In genomic region chr1:64901663-64902062, GRCh38 we compare ENCODE assay signal across 15 cellular contexts.
A peak's percentile ranks its signal among the peaks of the same experiment; 100 is the strongest.
DNase-seq lines count a peak whose midpoint lies in the region; ATAC-seq, FAIRE-seq and TF ChIP-seq lines count a peak whose summit lies in the region.
"Had no signal": no experiment of that assay in that cellular context is flagged by ENCODE, and none has a peak within 500 bp of the region (broad histone marks: within the 10 kb centered on the region; RNA-seq: fewer than 3 reads in every experiment).

No MANE protein-coding gene starts in this region.

- H3K27me3 Mint-ChIP-seq in Caco-2 (ENCODE audit: insufficient read depth, unreplicated experiment) (no peaks in the 10 kb centered on the region), immature natural killer cell (ENCODE audit: low read depth in 3 of 3) (peaks cover 3 to 9% (median 3%) of the 10 kb centered on the region in 3 donors)
- H3K27me3 Mint-ChIP-seq in activated T-helper 17 cell treated with anti-CD3 and anti-CD28 coated beads, Interleukin-2, amount 50 U/mL, for 72 hours = no peaks in the 10 kb centered on the region
- H3K27me3 Mint-ChIP-seq: CD4-positive, alpha-beta T cell had no signal

- intact Hi-C loops in Caco-2 (cut with micrococcal nuclease; ENCODE audit: unreplicated experiment) = no loop called here

- H3K4me1 ChIP-seq in A549 (peaks cover 88% of the 10 kb centered on the region), Caco-2 (peaks cover 54% of the 10 kb centered on the region)

- DNase-seq in A549 (ENCODE audit: low read depth in 1 of 2, low spot score in 1 of 2) (no peak), Caco-2 (no peak), immature natural killer cell (no peak)
- DNase-seq: ACHN; AML-193; CD4-positive, alpha-beta T cell; MV-4-11; NCI-H1417; NCI-H187 treated with DMSO at 0.1 percent for 48 hours; PC-9 had no signal

- 91% methylated on average over 2 of the region's 2 CpGs for WGBS in A549 (ENCODE audit: missing lambda C conversion rate)

- no peak for TF ChIP-seq RAD21 in A549 (conservative IDR thresholded peaks at IDR 0.05 in 1 of 2, IDR thresholded peaks at IDR 0.05 in 1 of 2)

- peak overlapping the region; percentile 85 to 89 for H3K27ac ChIP-seq in A549
- H3K27ac ChIP-seq: PC-9 had no signal

- H3K36me3 ChIP-seq in Caco-2 (ENCODE audit: control insufficient read depth, insufficient read depth, low read length) = no peaks in the 10 kb centered on the region
- H3K36me3 ChIP-seq: HAP-1 had no signal

- CTCF ChIA-PET in A549 (lab: Yijun Ruan, JAX) = interaction anchor here (0.5 to 1.4 kb wide), 2 partner anchors 10 to 56 kb away, joined by 3 read pairs; no protein-coding TSS in a partner anchor
- CTCF ChIA-PET in Caco-2 (lab: Charles Lee) = no interaction called here

- peak overlapping the region; percentile 22 for H3K4me3 Mint-ChIP-seq in Caco-2 (ENCODE audit: unreplicated experiment)
- H3K4me3 Mint-ChIP-seq in activated T-helper 17 cell treated with anti-CD3 and anti-CD28 coated beads, Interleukin-2, amount 50 U/mL, for 72 hours = no peak overlapping the region
- peak overlapping the region; percentile 2 to 47 (median 5) for H3K4me3 Mint-ChIP-seq in immature natural killer cell
- H3K4me3 Mint-ChIP-seq: CD4-positive, alpha-beta T cell had no signal

- H3K36me3 Mint-ChIP-seq in Caco-2 (ENCODE audit: insufficient read depth, unreplicated experiment) (peaks cover 6% of the 10 kb centered on the region), immature natural killer cell (peaks cover 0 to 3% (median 0%) of the 10 kb centered on the region in 3 donors)
- peaks cover 5% of the 10 kb centered on the region for H3K36me3 Mint-ChIP-seq in activated T-helper 17 cell treated with anti-CD3 and anti-CD28 coated beads, Interleukin-2, amount 50 U/mL, for 72 hours (ENCODE audit: low read depth)

- H3K4me2 ChIP-seq in A549 = peak overlapping the region; percentile 85; the same call in 2 of the 3 replicates
- H3K4me2 ChIP-seq: PC-9 had no signal

- ATAC-seq in A549 (no peak), HG03175 (IDR thresholded peaks at IDR 0.05; ENCODE audit: unreplicated experiment) (no peak), GM18873 (IDR thresholded peaks at IDR 0.05; ENCODE audit: low FRiP score, unreplicated experiment) (no peak), HG03196 (IDR thresholded peaks at IDR 0.05; ENCODE audit: unreplicated experiment) (no peak)
- no peak for ATAC-seq in activated T-helper 17 cell treated with anti-CD3 and anti-CD28 coated beads, Interleukin-2, amount 50 U/mL, for 72 hours (replicated peaks)

- BruUV-seq in Caco-2 (replicated peaks; lab: Mats Ljungman, UMichigan) = no TSS peak

- no peaks in the 10 kb centered on the region for H3K27me3 ChIP-seq in Caco-2 (replicated peaks; ENCODE audit: control insufficient read depth, insufficient read depth, low read length)

- no peak for FAIRE-seq in A549 (lab: Jason Lieb, UNC)

- H3K27ac Mint-ChIP-seq in Caco-2 (ENCODE audit: unreplicated experiment) = no peak overlapping the region
- peak overlapping the region; percentile 29 for H3K27ac Mint-ChIP-seq in activated T-helper 17 cell treated with anti-CD3 and anti-CD28 coated beads, Interleukin-2, amount 50 U/mL, for 72 hours
- peak overlapping the region; percentile 37 to 81 (median 64) for H3K27ac Mint-ChIP-seq in immature natural killer cell

- no peak for TF ChIP-seq CTCF in A549 (IDR thresholded peaks at IDR 0.05)
- TF ChIP-seq CTCF in Caco-2 (IDR thresholded peaks at IDR 0.05; ENCODE audit: insufficient read depth in 1 of 2, low read depth in 1 of 2, low read length in 1 of 2, severe bottlenecking in 1 of 2, unreplicated experiment in 1 of 2) = no peak

- H3K9me3 ChIP-seq in A549 = no peaks in the 10 kb centered on the region
- H3K9me3 ChIP-seq in Caco-2 = no peaks in the 10 kb centered on the region
- H3K9me3 ChIP-seq: HAP-1 had no signal

- H3K9me3 Mint-ChIP-seq in Caco-2 (ENCODE audit: unreplicated experiment) (no peaks in the 10 kb centered on the region), immature natural killer cell (no peaks in the 10 kb centered on the region)
- no peaks in the 10 kb centered on the region for H3K9me3 Mint-ChIP-seq in activated T-helper 17 cell treated with anti-CD3 and anti-CD28 coated beads, Interleukin-2, amount 50 U/mL, for 72 hours
- H3K9me3 Mint-ChIP-seq: CD4-positive, alpha-beta T cell had no signal

- no peak for TF ChIP-seq EP300 in A549 (IDR thresholded peaks at IDR 0.05)

- TF ChIP-seq POLR2A in A549 (IDR thresholded peaks at IDR 0.05; ENCODE audit: low read length) = no peak

- H3K4me1 Mint-ChIP-seq in Caco-2 (ENCODE audit: low read depth, unreplicated experiment) (peaks cover 38% of the 10 kb centered on the region), immature natural killer cell (peaks cover 96 to 100% of the 10 kb centered on the region in 2 donors)
- peaks cover 77% of the 10 kb centered on the region for H3K4me1 Mint-ChIP-seq in activated T-helper 17 cell treated with anti-CD3 and anti-CD28 coated beads, Interleukin-2, amount 50 U/mL, for 72 hours

- POLR2A ChIA-PET in A549 (lab: Yijun Ruan, JAX) = no interaction called here
- POLR2A ChIA-PET in Caco-2 (lab: Charles Lee) = no interaction called here

- H3K4me3 ChIP-seq in A549 (no peak overlapping the region), Caco-2 (ENCODE audit: low read depth, low read length) (no peak overlapping the region)
- H3K4me3 ChIP-seq: HAP-1, PC-9 had no signal

TF ChIP-seq in A549, 52 proteins besides CTCF, POLR2A, EP300 and RAD21:
- TF ChIP-seq CHD4 (IDR thresholded peaks at IDR 0.05; ENCODE audit: borderline replicate concordance) (no peak), MAZ (IDR thresholded peaks at IDR 0.05; ENCODE audit: borderline replicate concordance, low read depth, low read length) (no peak), EHF (CRISPR knock-in tag; IDR thresholded peaks at IDR 0.05) (no peak), FOSB (CRISPR knock-in tag; IDR thresholded peaks at IDR 0.05) (no peak), HMGXB4 (CRISPR knock-in tag; IDR thresholded peaks at IDR 0.05; ENCODE audit: borderline replicate concordance) (no peak), RFX5 (IDR thresholded peaks at IDR 0.05) (no peak), MAX (IDR thresholded peaks at IDR 0.05) (no peak), EHMT2 (IDR thresholded peaks at IDR 0.05; ENCODE audit: low read depth) (no peak), PBX3 (IDR thresholded peaks at IDR 0.05) (no peak), USF2 (IDR thresholded peaks at IDR 0.05) (no peak)
TF ChIP-seq in A549: peak in this region for 0.
